1 cellular context compared by ENCODE assay signal in the genomic region with DNA sequence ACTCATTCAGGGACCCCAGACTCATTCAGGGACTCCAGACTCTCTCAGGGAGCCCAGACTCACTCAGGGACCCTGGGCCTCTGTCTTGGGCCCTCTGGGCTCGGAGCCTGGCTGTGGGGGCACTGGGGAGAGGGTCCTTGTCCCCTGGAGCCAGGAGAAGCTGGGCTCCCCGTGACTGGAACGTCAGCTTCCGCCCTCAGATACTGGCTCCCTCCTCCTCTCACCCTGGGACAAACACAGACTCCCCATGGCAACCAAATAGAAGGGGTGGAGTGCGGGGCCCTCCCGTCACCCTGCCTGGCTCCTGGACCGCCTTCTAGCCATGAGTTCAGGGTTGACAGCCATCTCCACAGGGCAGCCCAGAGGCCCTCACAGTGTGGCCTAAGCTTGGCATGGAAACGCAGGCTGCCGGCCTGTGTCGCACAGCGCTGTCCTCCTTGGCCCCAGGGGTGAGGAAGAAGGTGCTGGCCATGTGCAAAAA.
TF ChIP-seq lines count a peak whose summit lies in the region.

No MANE protein-coding gene starts in this region.

TF ChIP-seq in HepG2, 621 proteins besides CTCF, POLR2A, EP300 and RAD21 (continued from another document):
- TF ChIP-seq, protein P1, sequence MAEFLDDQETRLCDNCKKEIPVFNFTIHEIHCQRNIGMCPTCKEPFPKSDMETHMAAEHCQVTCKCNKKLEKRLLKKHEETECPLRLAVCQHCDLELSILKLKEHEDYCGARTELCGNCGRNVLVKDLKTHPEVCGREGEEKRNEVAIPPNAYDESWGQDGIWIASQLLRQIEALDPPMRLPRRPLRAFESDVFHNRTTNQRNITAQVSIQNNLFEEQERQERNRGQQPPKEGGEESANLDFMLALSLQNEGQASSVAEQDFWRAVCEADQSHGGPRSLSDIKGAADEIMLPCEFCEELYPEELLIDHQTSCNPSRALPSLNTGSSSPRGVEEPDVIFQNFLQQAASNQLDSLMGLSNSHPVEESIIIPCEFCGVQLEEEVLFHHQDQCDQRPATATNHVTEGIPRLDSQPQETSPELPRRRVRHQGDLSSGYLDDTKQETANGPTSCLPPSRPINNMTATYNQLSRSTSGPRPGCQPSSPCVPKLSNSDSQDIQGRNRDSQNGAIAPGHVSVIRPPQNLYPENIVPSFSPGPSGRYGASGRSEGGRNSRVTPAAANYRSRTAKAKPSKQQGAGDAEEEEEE (CRISPR knock-in tag; IDR thresholded peaks at IDR 0.05; ENCODE audit: borderline replicate concordance), result no peak
- TF ChIP-seq RNF2 (conservative IDR thresholded peaks at IDR 0.05; ENCODE audit: low read depth) (0 out of 2 replicates have a peak, but pooled peaks have one; percentile 43), RFX1 (IDR thresholded peaks at IDR 0.05) (peak; percentile 61; the same call in 1 of the 2 replicates), PAXIP1 (CRISPR knock-in tag; conservative IDR thresholded peaks at IDR 0.05) (peak; percentile 40; the same call in 1 of the 2 replicates), SP5 (CRISPR knock-in tag; IDR thresholded peaks at IDR 0.05; ENCODE audit: borderline replicate concordance, low read depth) (peak; percentile 14; the same call in 1 of the 2 replicates), ZNF687 (CRISPR knock-in tag; IDR thresholded peaks at IDR 0.05) (0 out of 2 replicates have a peak, but pooled peaks have one; percentile 27), MED8 (CRISPR knock-in tag; IDR thresholded peaks at IDR 0.05; ENCODE audit: insufficient replicate concordance) (no peak), MAZ (IDR thresholded peaks at IDR 0.05; ENCODE audit: borderline replicate concordance, low read depth, low read length) (peak; percentile 59; the same call in 1 of the 2 replicates), MAZ (CRISPR knock-in tag; IDR thresholded peaks at IDR 0.05; ENCODE audit: low read depth) (no peak), ZC3H13 (CRISPR knock-in tag; IDR thresholded peaks at IDR 0.05) (no peak), GZF1 (CRISPR knock-in tag; IDR thresholded peaks at IDR 0.05) (no peak), SP140L (CRISPR knock-in tag; IDR thresholded peaks at IDR 0.05; ENCODE audit: borderline replicate concordance) (no peak), HNF4A (CRISPR knock-in tag; IDR thresholded peaks at IDR 0.05) (peak; percentile 21; the same call in 1 of the 2 replicates), GMEB2 (CRISPR knock-in tag; IDR thresholded peaks at IDR 0.05; ENCODE audit: low read depth) (no peak), RFX3 (CRISPR knock-in tag; IDR thresholded peaks at IDR 0.05) (peak; percentile 52; the same call in 1 of the 2 replicates), BHLHE40 (IDR thresholded peaks at IDR 0.05; ENCODE audit: low read length) (0 out of 2 replicates have a peak, but pooled peaks have one; percentile 52), ASH2L (IDR thresholded peaks at IDR 0.05; ENCODE audit: insufficient read length, low read depth, low read length) (peak; percentile 41), MYC (CRISPR knock-in tag; IDR thresholded peaks at IDR 0.05; ENCODE audit: borderline replicate concordance) (peak; percentile 28; the same call in 1 of the 2 replicates), SAP130 (CRISPR knock-in tag; IDR thresholded peaks at IDR 0.05; ENCODE audit: low read depth) (peak; percentile 33; the same call in 1 of the 2 replicates), PCBP1 (IDR thresholded peaks at IDR 0.05; ENCODE audit: borderline replicate concordance, low read depth, low read length) (0 out of 2 replicates have a peak, but pooled peaks have one; percentile 5), ARHGAP35 (CRISPR knock-in tag; IDR thresholded peaks at IDR 0.05; ENCODE audit: borderline replicate concordance) (peak; percentile 42; the same call in 1 of the 2 replicates), ZNF609 (CRISPR knock-in tag; IDR thresholded peaks at IDR 0.05; ENCODE audit: borderline replicate concordance) (no peak), TFE3 (CRISPR knock-in tag; IDR thresholded peaks at IDR 0.05) (0 out of 2 replicates have a peak, but pooled peaks have one; percentile 39)
